In the genomic region with DNA sequence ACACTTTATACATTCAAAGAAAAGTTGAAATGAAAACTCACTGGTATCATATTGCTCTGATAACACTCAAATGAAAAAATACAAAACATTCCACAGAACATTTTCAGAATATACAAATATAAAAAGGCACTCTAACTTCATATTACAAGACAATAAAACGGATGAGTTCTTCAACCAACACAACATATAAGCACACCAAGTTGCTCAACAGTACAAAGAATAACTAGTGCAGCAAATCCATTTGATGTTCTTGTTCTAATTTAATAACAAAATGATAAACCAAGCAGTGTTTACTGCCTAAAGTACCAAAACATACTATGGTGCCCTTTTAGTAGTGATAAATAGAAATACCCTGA, we compare ENCODE assay signal across 10 cellular contexts.
DNase-seq lines count a peak whose midpoint lies in the region; ATAC-seq, FAIRE-seq and TF ChIP-seq lines count a peak whose summit lies in the region.
"Had no signal": no experiment of that assay in that cellular context is flagged by ENCODE, and none has a peak within 500 bp of the region (broad histone marks: within the 10 kb centered on the region; RNA-seq: fewer than 3 reads in every experiment).

No MANE protein-coding gene starts in this region.

- H3K4me3 ChIP-seq in dorsolateral prefrontal cortex (peak overlapping the region in 13 of 59 donors; percentile 3 to 49 (median 28)), pancreas (no peak overlapping the region)
- H3K4me3 ChIP-seq: spleen had no signal

- TF ChIP-seq CTCF in dorsolateral prefrontal cortex (IDR thresholded peaks at IDR 0.05 in 54 of 56, conservative IDR thresholded peaks at IDR 0.05 in 2 of 56; ENCODE audit: low read depth in 1 of 56, partially characterized antibody in 56 of 56) = no peak
- TF ChIP-seq CTCF in pancreas (IDR thresholded peaks at IDR 0.05) = no peak

- peaks cover 0 to 15% (median 0%) of the 10 kb centered on the region in 3 donors for H3K4me1 ChIP-seq in pancreas

- no peaks in the 10 kb centered on the region for H3K36me3 ChIP-seq in pancreas

- intact Hi-C loops in dorsolateral prefrontal cortex (cut with DNase I) (loop anchor here (5.0 kb wide), 1 partner anchor 60 kb away; a partner anchor contains a TSS), pancreas (cut with DNase I) (no loop called here)

- no peaks in the 10 kb centered on the region for H3K27me3 ChIP-seq in dorsolateral prefrontal cortex
- H3K27me3 ChIP-seq in pancreas = no peaks in the 10 kb centered on the region
- H3K27me3 ChIP-seq: spleen had no signal

- no peaks in the 10 kb centered on the region for H3K9me3 ChIP-seq in pancreas
- H3K9me3 ChIP-seq: spleen had no signal

- peak; percentile 17 for FAIRE-seq in pancreas (lab: Jason Lieb, UNC)

- peak overlapping the region in 47 of 59 donors; percentile 1 to 85 (median 67) for H3K27ac ChIP-seq in dorsolateral prefrontal cortex
- peak overlapping the region in 2 of 4 donors; percentile 50 to 78 for H3K27ac ChIP-seq in pancreas
- H3K27ac ChIP-seq: 22Rv1 had no signal

- 70 to 77% methylated on average over 1 of the region's 1 CpG for WGBS in pancreas, 2 donors

- peak; percentile 41 for DNase-seq in DMS 273 (lab: John Stamatoyannopoulos, UW; ENCODE audit: unreplicated experiment)
- DNase-seq in DMS 273 treated with DMSO at 0.1 percent for 48 hours (lab: John Stamatoyannopoulos, UW) = no peak
- peak; percentile 37 to 51 for DNase-seq in NCI-H526 (lab: John Stamatoyannopoulos, UW)
- DNase-seq in dorsolateral prefrontal cortex = no peak
- no peak for DNase-seq in pancreas
- DNase-seq in KBM-7 = no peak
- DNase-seq in epidermal melanocyte (ENCODE audit: insufficient read length, low spot score) = no peak
- DNase-seq: spleen had no signal

- in situ Hi-C loops in KBM-7 (cut with MboI; ENCODE audit: low pct_unique_long_range_greater_than_20kb, low sequenced_read_pairs) = no loop called here

- ATAC-seq in pancreas = peak in 1 of 4 donors; percentile 4
- no peak for ATAC-seq in GM18909 (IDR thresholded peaks at IDR 0.05; ENCODE audit: poor library complexity, unreplicated experiment)

Comparison
In these comparisons a context has a peak if more than half of its experiments do, and no peak if none do; other contexts are left out.
1. DNase-seq: peak in DMS 273 (single experiment) and NCI-H526 (2 of 2); none in DMS 273 treated with DMSO at 0.1 percent for 48 hours (single experiment), dorsolateral prefrontal cortex (0 of 10), pancreas (0 of 6), KBM-7 (single experiment) and epidermal melanocyte (single experiment).
2. intact Hi-C loops: an anchor here in dorsolateral prefrontal cortex (5.0 kb wide); none called in pancreas.